8 cellular contexts compared by ENCODE assay signal in genomic region chr6:15365273-15365687, GRCh38.
DNase-seq lines count a peak whose midpoint lies in the region; ATAC-seq, FAIRE-seq and TF ChIP-seq lines count a peak whose summit lies in the region.

No MANE protein-coding gene starts in this region.

- in situ Hi-C loops in SK-MEL-5 (cut with HindIII; ENCODE audit: low pct_unique_long_range_greater_than_20kb, low sequenced_read_pairs) = no loop called here

- H3K27me3 ChIP-seq in CD4-positive, CD25-positive, alpha-beta regulatory T cell (ENCODE audit: control insufficient read depth, insufficient read depth, low read length) = no peaks in the 10 kb centered on the region
- H3K27me3 ChIP-seq in astrocyte (ENCODE audit: insufficient read depth, low read length) (no peaks in the 10 kb centered on the region), right cardiac atrium (ENCODE audit: control insufficient read depth, insufficient read depth) (no peaks in the 10 kb centered on the region)

- H3K36me3 ChIP-seq in CD4-positive, CD25-positive, alpha-beta regulatory T cell (ENCODE audit: control insufficient read depth, insufficient read depth, low read length) = no peaks in the 10 kb centered on the region
- no peaks in the 10 kb centered on the region for H3K36me3 ChIP-seq in astrocyte (ENCODE audit: insufficient read depth, low read length)

- TF ChIP-seq CTCF in astrocyte (IDR thresholded peaks at IDR 0.05; ENCODE audit: insufficient read depth, low read depth, low read length) = no peak
- no peak for TF ChIP-seq CTCF in retinal pigment epithelial cell (conservative IDR thresholded peaks at IDR 0.05; ENCODE audit: low read depth, low read length)

- H3K4me3 Mint-ChIP-seq in CD4-positive, CD25-positive, alpha-beta regulatory T cell = peak overlapping the region in 2 of 4 donors; percentile 59 to 60
- H3K4me3 Mint-ChIP-seq in astrocyte (ENCODE audit: unreplicated experiment) = no peak overlapping the region

- H4K20me1 ChIP-seq in astrocyte (ENCODE audit: insufficient read depth, low read length) = peaks cover 99% of the 10 kb centered on the region

- peak overlapping the region; percentile 69 for H3K4me2 ChIP-seq in astrocyte (ENCODE audit: low read length)

- H3K27me3 Mint-ChIP-seq in CD4-positive, CD25-positive, alpha-beta regulatory T cell = no peaks in the 10 kb centered on the region
- no peaks in the 10 kb centered on the region for H3K27me3 Mint-ChIP-seq in astrocyte (ENCODE audit: low read depth, unreplicated experiment)

- peak overlapping the region in 2 of 3 donors; percentile 38 to 52 for H3K27ac Mint-ChIP-seq in CD4-positive, CD25-positive, alpha-beta regulatory T cell
- H3K27ac Mint-ChIP-seq in astrocyte (ENCODE audit: unreplicated experiment) = no peak overlapping the region

- peak in 2 of 3 donors; percentile 43 to 66 for DNase-seq in CD4-positive, CD25-positive, alpha-beta regulatory T cell
- peak; percentile 93 for DNase-seq in M059J (ENCODE audit: low read depth)
- peak; percentile 95 for DNase-seq in SK-MEL-5 (ENCODE audit: low read depth, low spot score)
- peak; percentile 83 for DNase-seq in astrocyte (ENCODE audit: low read depth)
- DNase-seq in right cardiac atrium = peak; percentile 89 to 94 (median 90)
- peak; percentile 82 for DNase-seq in retinal pigment epithelial cell (ENCODE audit: low read depth)

- no peak overlapping the region for H2AFZ ChIP-seq in astrocyte (ENCODE audit: low read depth, low read length)

- no peak for TF ChIP-seq POLR2A in GM18505 (IDR thresholded peaks at IDR 0.05; ENCODE audit: borderline replicate concordance, extremely low read depth, insufficient read depth, insufficient read length)

- no peak for FAIRE-seq in astrocyte (lab: Jason Lieb, UNC)

- peaks cover 99% of the 10 kb centered on the region for H3K79me2 ChIP-seq in astrocyte (ENCODE audit: insufficient read depth, low read length)

- peaks cover 17 to 43% (median 30%) of the 10 kb centered on the region in 4 donors for H3K4me1 Mint-ChIP-seq in CD4-positive, CD25-positive, alpha-beta regulatory T cell
- peaks cover 23% of the 10 kb centered on the region for H3K4me1 Mint-ChIP-seq in astrocyte (ENCODE audit: low read depth, unreplicated experiment)

- H3K9me3 ChIP-seq in CD4-positive, CD25-positive, alpha-beta regulatory T cell (ENCODE audit: control insufficient read depth in 2 of 2, low read length in 2 of 2) = no peaks in the 10 kb centered on the region
- H3K9me3 ChIP-seq in astrocyte (ENCODE audit: insufficient read depth, low read depth, low read length) (no peaks in the 10 kb centered on the region), right cardiac atrium (ENCODE audit: control insufficient read depth, low read length) (no peaks in the 10 kb centered on the region)

- H3K4me3 ChIP-seq in CD4-positive, CD25-positive, alpha-beta regulatory T cell (ENCODE audit: low read depth, low read length) = no peak overlapping the region
- H3K4me3 ChIP-seq in astrocyte (ENCODE audit: insufficient read depth, low read depth, low read length) = peak overlapping the region; percentile 0
- H3K4me3 ChIP-seq in right cardiac atrium (ENCODE audit: low read length) = no peak overlapping the region
- H3K4me3 ChIP-seq in retinal pigment epithelial cell (ENCODE audit: low read length) = no peak overlapping the region

- H3K9ac ChIP-seq in astrocyte (ENCODE audit: low read length) = peak overlapping the region; percentile 9

- peaks cover 12% of the 10 kb centered on the region for H3K4me1 ChIP-seq in CD4-positive, CD25-positive, alpha-beta regulatory T cell (ENCODE audit: control insufficient read depth, insufficient read depth, low read length, poor library complexity, severe bottlenecking)
- H3K4me1 ChIP-seq in astrocyte (ENCODE audit: insufficient read depth, low read length) = peaks cover 13% of the 10 kb centered on the region
- H3K4me1 ChIP-seq in right cardiac atrium (ENCODE audit: control insufficient read depth, insufficient read depth, low read length) = peaks cover 13% of the 10 kb centered on the region

- ATAC-seq in CD4-positive, CD25-positive, alpha-beta regulatory T cell (ENCODE audit: low read depth in 2 of 2) = peak; percentile 62 to 69
- ATAC-seq in right cardiac atrium (peak; percentile 89 to 92), GM18505 (IDR thresholded peaks at IDR 0.05; ENCODE audit: unreplicated experiment) (no peak), GM19467 (IDR thresholded peaks at IDR 0.05; ENCODE audit: unreplicated experiment) (no peak)

- WGBS in right cardiac atrium = 7% methylated on average over 13 of the region's 13 CpGs

- H3K9me3 Mint-ChIP-seq in CD4-positive, CD25-positive, alpha-beta regulatory T cell = no peaks in the 10 kb centered on the region
- no peaks in the 10 kb centered on the region for H3K9me3 Mint-ChIP-seq in astrocyte (ENCODE audit: unreplicated experiment)

- intact Hi-C loops in right cardiac atrium (cut with DNase I) = loop anchor here in 1 of 4 donors (10.0 kb wide), 1 partner anchor 110 kb away; no protein-coding TSS in a partner anchor

- H3K36me3 Mint-ChIP-seq in CD4-positive, CD25-positive, alpha-beta regulatory T cell = peaks cover 8% of the 10 kb centered on the region
- H3K36me3 Mint-ChIP-seq in astrocyte (ENCODE audit: low read depth, unreplicated experiment) = no peaks in the 10 kb centered on the region

- no peak overlapping the region for H3K27ac ChIP-seq in CD4-positive, CD25-positive, alpha-beta regulatory T cell (ENCODE audit: insufficient read depth, low read length, poor library complexity, severe bottlenecking)
- no peak overlapping the region for H3K27ac ChIP-seq in astrocyte (ENCODE audit: low read depth, low read length)
- no peak overlapping the region for H3K27ac ChIP-seq in right cardiac atrium (ENCODE audit: low read length)

Comparison
In these comparisons a context has a peak if more than half of its experiments do, and no peak if none do; other contexts are left out.
1. ATAC-seq: peak in CD4-positive, CD25-positive, alpha-beta regulatory T cell (2 of 2) and right cardiac atrium (2 of 2); none in GM18505 (single experiment) and GM19467 (single experiment).
2. Peak in every context shown above with its lines, with median percentiles within 50 percentile points of each other: DNase-seq.